In the genomic region with DNA sequence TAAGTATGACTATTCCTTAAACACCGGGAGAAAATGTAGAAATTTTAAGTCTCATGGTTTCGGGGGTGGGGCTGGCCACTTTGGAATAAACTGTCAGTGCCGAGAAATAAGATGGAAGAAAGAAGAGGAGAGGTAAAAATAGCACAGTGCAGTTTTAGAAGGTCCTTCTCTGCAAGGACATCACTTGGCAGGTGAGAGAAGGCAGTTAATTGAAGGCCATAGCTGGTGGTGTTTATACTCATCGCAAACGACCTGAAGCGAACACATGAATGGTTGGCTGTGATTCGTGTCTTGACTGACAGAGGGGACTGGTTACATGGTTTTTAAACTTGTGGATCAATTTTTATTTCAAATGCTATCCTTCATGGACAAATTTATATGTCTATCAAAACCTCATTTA, we compare ENCODE assay signal across 29 cellular contexts.
"Had no signal": no experiment of that assay in that cellular context is flagged by ENCODE, and none has a peak within 500 bp of the region (broad histone marks: within the 10 kb centered on the region; RNA-seq: fewer than 3 reads in every experiment).

No MANE protein-coding gene starts in this region.

- H3K4me1 ChIP-seq: body of pancreas, colonic mucosa, gastroesophageal sphincter, lower lobe of right lung, neural progenitor cell, parathyroid adenoma, right lobe of liver, vagina had no signal

- DNase-seq: activated CD4-positive, alpha-beta memory T cell treated with anti-CD3 and anti-CD28 coated beads, Interleukin-2, amount 10 ng/mL, durations not matched to agents 7 days and 5 days; activated CD4-positive, alpha-beta T cell treated with anti-CD3 and anti-CD28 coated beads for 1 hour; activated CD4-positive, alpha-beta T cell treated with anti-CD3 and anti-CD28 coated beads, Interleukin-2, amount 10 ng/mL, durations not matched to agents 7 days and 5 days; activated gamma-delta T cell treated with Interleukin-2 at 50 U/mL for 16 hours; activated T-cell treated with anti-CD3 and anti-CD28 coated beads, Interleukin-2, amount 50 U/mL, for 4 hours; aorta; body of pancreas; cerebellar nuclear complex; colonic mucosa; effector CD8-positive, alpha-beta T cell; hypothalamus; immature natural killer cell; kidney; lower lobe of right lung; mesendoderm; natural killer cell; occipital lobe; right lobe of liver; stimulated activated CD4-positive, alpha-beta T cell treated with anti-CD3 and anti-CD28 coated beads, Interleukin-2, amount 100 ng/mL, for 48 hours; T-helper 2 cell; trophoblast cell had no signal

- H3K27me3 ChIP-seq: body of pancreas, colonic mucosa, gastroesophageal sphincter, neural progenitor cell, right lobe of liver, vagina had no signal

- H2AFZ ChIP-seq: neural progenitor cell, parathyroid adenoma had no signal

- H3K9me3 ChIP-seq: body of pancreas, colonic mucosa, gastroesophageal sphincter, lower lobe of right lung, right lobe of liver, thoracic aorta, vagina had no signal

- ATAC-seq: activated T-cell treated with anti-CD3 and anti-CD28 coated beads, Interleukin-2, amount 50 U/mL, for 4 hours; activated T-helper 17 cell treated with anti-CD3 and anti-CD28 coated beads, Interleukin-2, amount 50 U/mL, for 72 hours; body of pancreas; gastroesophageal sphincter; lower lobe of right lung; natural killer cell; right lobe of liver; WTC11 had no signal

- H3K4me3 ChIP-seq: body of pancreas, colonic mucosa, gastroesophageal sphincter, lower lobe of right lung, neural progenitor cell, right lobe of liver, thoracic aorta, vagina had no signal

- FAIRE-seq: endometrium, kidney had no signal

- H3K4me2 ChIP-seq: neural progenitor cell had no signal

- H3K27ac ChIP-seq: body of pancreas, colonic mucosa, gastroesophageal sphincter, lower lobe of right lung, neural progenitor cell, parathyroid adenoma, right lobe of liver, thoracic aorta, vagina had no signal

- H3K9ac ChIP-seq: neural progenitor cell, parathyroid adenoma had no signal
